In genomic region chr6:15913573-15913972, GRCh38 we compare ENCODE assay signal across 15 cellular contexts.
A peak's percentile ranks its signal among the peaks of the same experiment; 100 is the strongest.
DNase-seq lines count a peak whose midpoint lies in the region; ATAC-seq and TF ChIP-seq lines count a peak whose summit lies in the region.
"Had no signal": no experiment of that assay in that cellular context is flagged by ENCODE, and none has a peak within 500 bp of the region (broad histone marks: within the 10 kb centered on the region; RNA-seq: fewer than 3 reads in every experiment).

No MANE protein-coding gene starts in this region.

- no peak overlapping the region for H3K4me3 Mint-ChIP-seq in activated CD4-positive, alpha-beta T cell treated with anti-CD3 and anti-CD28 coated beads, Interleukin-2, amount 10 ng/mL, durations not matched to agents 24 days and 14 days
- H3K4me3 Mint-ChIP-seq in stimulated activated naive CD8-positive, alpha-beta T cell treated with anti-CD3 and anti-CD28 coated beads, Interleukin-15, Interleukin-2, amounts not matched to agents 100 ng/mL and 50 ng/mL, for 24 hours = peak overlapping the region; percentile 18
- no peak overlapping the region for H3K4me3 Mint-ChIP-seq in activated naive CD8-positive, alpha-beta T cell treated with anti-CD3 and anti-CD28 coated beads for 36 hours
- H3K4me3 Mint-ChIP-seq in stimulated activated naive B cell treated with anti-CD40 and anti-IgM and Interleukin-4, amounts not matched to agents 10 μg/mL and 1 μg/mL and 100 μg/mL, for 72 hours = no peak overlapping the region
- H3K4me3 Mint-ChIP-seq: CD8-positive, alpha-beta memory T cell had no signal

- no peaks in the 10 kb centered on the region for H3K27me3 Mint-ChIP-seq in activated CD4-positive, alpha-beta T cell treated with anti-CD3 and anti-CD28 coated beads, Interleukin-2, amount 10 ng/mL, durations not matched to agents 24 days and 14 days
- peaks cover 3% of the 10 kb centered on the region for H3K27me3 Mint-ChIP-seq in stimulated activated naive CD8-positive, alpha-beta T cell treated with anti-CD3 and anti-CD28 coated beads, Interleukin-15, Interleukin-2, amounts not matched to agents 100 ng/mL and 50 ng/mL, for 24 hours
- no peaks in the 10 kb centered on the region for H3K27me3 Mint-ChIP-seq in activated naive CD8-positive, alpha-beta T cell treated with anti-CD3 and anti-CD28 coated beads for 36 hours
- H3K27me3 Mint-ChIP-seq in stimulated activated naive B cell treated with anti-CD40 and anti-IgM and Interleukin-4, amounts not matched to agents 10 μg/mL and 1 μg/mL and 100 μg/mL, for 72 hours = no peaks in the 10 kb centered on the region

- H3K9me3 ChIP-seq in heart left ventricle = no peaks in the 10 kb centered on the region
- H3K9me3 ChIP-seq: BLaER1, Caco-2 had no signal

- H3K27me3 ChIP-seq in heart left ventricle = no peaks in the 10 kb centered on the region
- H3K27me3 ChIP-seq: BLaER1 had no signal

- peaks cover 2% of the 10 kb centered on the region for H3K36me3 Mint-ChIP-seq in activated CD4-positive, alpha-beta T cell treated with anti-CD3 and anti-CD28 coated beads, Interleukin-2, amount 10 ng/mL, durations not matched to agents 24 days and 14 days (ENCODE audit: low read depth)
- no peaks in the 10 kb centered on the region for H3K36me3 Mint-ChIP-seq in stimulated activated naive CD8-positive, alpha-beta T cell treated with anti-CD3 and anti-CD28 coated beads, Interleukin-15, Interleukin-2, amounts not matched to agents 100 ng/mL and 50 ng/mL, for 24 hours (ENCODE audit: low read depth)
- no peaks in the 10 kb centered on the region for H3K36me3 Mint-ChIP-seq in activated naive CD8-positive, alpha-beta T cell treated with anti-CD3 and anti-CD28 coated beads for 36 hours
- H3K36me3 Mint-ChIP-seq in stimulated activated naive B cell treated with anti-CD40 and anti-IgM and Interleukin-4, amounts not matched to agents 10 μg/mL and 1 μg/mL and 100 μg/mL, for 72 hours = no peaks in the 10 kb centered on the region
- H3K36me3 Mint-ChIP-seq: CD8-positive, alpha-beta memory T cell had no signal

- TF ChIP-seq CTCF in heart left ventricle (IDR thresholded peaks at IDR 0.05) = no peak

- H3K9me3 Mint-ChIP-seq in activated CD4-positive, alpha-beta T cell treated with anti-CD3 and anti-CD28 coated beads, Interleukin-2, amount 10 ng/mL, durations not matched to agents 24 days and 14 days = peaks cover 5% of the 10 kb centered on the region
- H3K9me3 Mint-ChIP-seq in stimulated activated naive CD8-positive, alpha-beta T cell treated with anti-CD3 and anti-CD28 coated beads, Interleukin-15, Interleukin-2, amounts not matched to agents 100 ng/mL and 50 ng/mL, for 24 hours = peaks cover 4% of the 10 kb centered on the region
- H3K9me3 Mint-ChIP-seq in activated naive CD8-positive, alpha-beta T cell treated with anti-CD3 and anti-CD28 coated beads for 36 hours = peaks cover 2% of the 10 kb centered on the region
- no peaks in the 10 kb centered on the region for H3K9me3 Mint-ChIP-seq in stimulated activated naive B cell treated with anti-CD40 and anti-IgM and Interleukin-4, amounts not matched to agents 10 μg/mL and 1 μg/mL and 100 μg/mL, for 72 hours
- H3K9me3 Mint-ChIP-seq: CD8-positive, alpha-beta memory T cell had no signal

- H3K36me3 ChIP-seq in heart left ventricle = no peaks in the 10 kb centered on the region
- H3K36me3 ChIP-seq: BLaER1 had no signal

- TF ChIP-seq POLR2A in heart left ventricle (IDR thresholded peaks at IDR 0.05) = no peak

- no peak for ATAC-seq in stimulated activated naive CD8-positive, alpha-beta T cell treated with anti-CD3 and anti-CD28 coated beads, Interleukin-15, Interleukin-2, amounts not matched to agents 100 U/mL and 50 U/mL, for 24 hours
- ATAC-seq in stimulated activated naive B cell treated with anti-CD40 and anti-IgM and Interleukin-4, amounts not matched to agents 10 μg/mL and 1 μg/mL and 100 μg/mL, for 72 hours (replicated peaks) = no peak
- no peak for ATAC-seq in GM21529 (IDR thresholded peaks at IDR 0.05; ENCODE audit: unreplicated experiment)
- ATAC-seq in heart left ventricle = no peak

- H3K27ac Mint-ChIP-seq in activated CD4-positive, alpha-beta T cell treated with anti-CD3 and anti-CD28 coated beads, Interleukin-2, amount 10 ng/mL, durations not matched to agents 24 days and 14 days = peak overlapping the region; percentile 43
- H3K27ac Mint-ChIP-seq in stimulated activated naive CD8-positive, alpha-beta T cell treated with anti-CD3 and anti-CD28 coated beads, Interleukin-15, Interleukin-2, amounts not matched to agents 100 ng/mL and 50 ng/mL, for 24 hours = peak overlapping the region; percentile 50
- H3K27ac Mint-ChIP-seq in activated naive CD8-positive, alpha-beta T cell treated with anti-CD3 and anti-CD28 coated beads for 36 hours = peak overlapping the region; percentile 37
- H3K27ac Mint-ChIP-seq in stimulated activated naive B cell treated with anti-CD40 and anti-IgM and Interleukin-4, amounts not matched to agents 10 μg/mL and 1 μg/mL and 100 μg/mL, for 72 hours = peak overlapping the region; percentile 39

- no peak overlapping the region for H3K27ac ChIP-seq in heart left ventricle
- H3K27ac ChIP-seq: BLaER1 had no signal

- 96 to 98% (median 98%) methylated on average over 2 of the region's 2 CpGs for WGBS in heart left ventricle, 4 donors

- no peak overlapping the region for H3K4me3 ChIP-seq in heart left ventricle
- H3K4me3 ChIP-seq: BLaER1 had no signal

- peaks cover 0 to 7% (median 0%) of the 10 kb centered on the region in 12 donors for H3K4me1 ChIP-seq in heart left ventricle

- no peak for DNase-seq in activated CD4-positive, alpha-beta T cell treated with anti-CD3 and anti-CD28 coated beads, Interleukin-2, amount 10 ng/mL, durations not matched to agents 24 days and 14 days
- no peak for DNase-seq in activated CD4-positive, alpha-beta T cell treated with anti-CD3 and anti-CD28 coated beads for 1 hour
- no peak for DNase-seq in stimulated activated naive CD8-positive, alpha-beta T cell treated with anti-CD3 and anti-CD28 coated beads, Interleukin-15, Interleukin-2, amounts not matched to agents 100 U/mL and 50 U/mL, for 24 hours
- no peak for DNase-seq in activated naive CD8-positive, alpha-beta T cell treated with anti-CD3 and anti-CD28 coated beads for 36 hours
- no peak for DNase-seq in stimulated activated naive B cell treated with anti-CD40 and anti-IgM and Interleukin-4, amounts not matched to agents 10 μg/mL and 1 μg/mL and 100 μg/mL, for 72 hours
- no peak for DNase-seq in heart left ventricle
- DNase-seq: 8988T; AML-193; Caco-2; CD8-positive, alpha-beta memory T cell; DND-41; GDM1 had no signal

- H3K4me1 Mint-ChIP-seq in activated CD4-positive, alpha-beta T cell treated with anti-CD3 and anti-CD28 coated beads, Interleukin-2, amount 10 ng/mL, durations not matched to agents 24 days and 14 days = peaks cover 17% of the 10 kb centered on the region
- H3K4me1 Mint-ChIP-seq in stimulated activated naive CD8-positive, alpha-beta T cell treated with anti-CD3 and anti-CD28 coated beads, Interleukin-15, Interleukin-2, amounts not matched to agents 100 ng/mL and 50 ng/mL, for 24 hours (ENCODE audit: low read depth) = peaks cover 35% of the 10 kb centered on the region
- H3K4me1 Mint-ChIP-seq in activated naive CD8-positive, alpha-beta T cell treated with anti-CD3 and anti-CD28 coated beads for 36 hours = peaks cover 19% of the 10 kb centered on the region
- peaks cover 6 to 17% of the 10 kb centered on the region in 2 donors for H3K4me1 Mint-ChIP-seq in stimulated activated naive B cell treated with anti-CD40 and anti-IgM and Interleukin-4, amounts not matched to agents 10 μg/mL and 1 μg/mL and 100 μg/mL, for 72 hours

- intact Hi-C loops in activated CD4-positive, alpha-beta T cell treated with anti-CD3 and anti-CD28 coated beads, Interleukin-2, amount 10 ng/mL, durations not matched to agents 24 days and 14 days (cut with micrococcal nuclease) = loop anchor here (5.0 kb wide), 2 partner anchors 79 to 176 kb away; no protein-coding TSS in a partner anchor
- intact Hi-C loops in heart left ventricle (cut with DNase I) = no loop called here
